Comparison of ENCODE assay signal across 8 cellular contexts in genomic region chr6:30740993-30741784, GRCh38. TPM values are rescaled to one million over a fixed set of nuclear protein-coding genes. Genes with fewer than 3 reads are reported as not detected.
A peak's percentile ranks its signal among the peaks of the same experiment; 100 is the strongest.
DNase-seq lines count a peak whose midpoint lies in the region; ATAC-seq and TF ChIP-seq lines count a peak whose summit lies in the region.

No MANE protein-coding gene starts in this region.

- H3K27me3 ChIP-seq in CD4-positive, alpha-beta memory T cell (ENCODE audit: insufficient read depth, low read length), result no peaks in the 10 kb centered on the region
- H3K27me3 ChIP-seq in Panc1 (ENCODE audit: control insufficient read depth, insufficient read depth, low read length), result no peaks in the 10 kb centered on the region
- no peaks in the 10 kb centered on the region for H3K27me3 ChIP-seq in effector memory CD4-positive, alpha-beta T cell (replicated peaks; ENCODE audit: control insufficient read depth, insufficient read depth, low read length, poor library complexity, severe bottlenecking)
- no peaks in the 10 kb centered on the region for H3K27me3 ChIP-seq in neutrophil

- no peak for ATAC-seq in Panc1

- POLR2A ChIA-PET in CD4-positive, alpha-beta memory T cell (lab: Charles Lee; ENCODE audit: partially characterized antibody), result interaction anchor here (0.7 to 3.7 kb wide), 7 partner anchors 11 to 233 kb away, joined by 3 to 19 read pairs (median 5); partner anchors contain the start of genes DHX16, MRPS18B and PPP1R10
- POLR2A ChIA-PET in Panc1 (lab: Charles Lee), result interaction anchor here (0.7 kb wide), 1 partner anchor 453 kb away, joined by 3 read pairs; no protein-coding TSS in a partner anchor

- H3K27ac Mint-ChIP-seq in CD4-positive, alpha-beta memory T cell, result peak overlapping the region; percentile 74 to 92 (median 85)

- H3K27ac ChIP-seq in CD4-positive, alpha-beta memory T cell (ENCODE audit: low read depth, low read length), result peak overlapping the region; percentile 63
- H3K27ac ChIP-seq in Panc1 (ENCODE audit: low read length), result peak overlapping the region; percentile 90
- H3K27ac ChIP-seq in effector memory CD4-positive, alpha-beta T cell (ENCODE audit: insufficient read depth, low read length, poor library complexity, severe bottlenecking), result no peak overlapping the region
- peak overlapping the region; percentile 92 for H3K27ac ChIP-seq in neutrophil

- in situ Hi-C loops in Panc1 (cut with HindIII; ENCODE audit: low pct_unique_long_range_greater_than_20kb, low sequenced_read_pairs), result no loop called here

- no peaks in the 10 kb centered on the region for H3K9me3 ChIP-seq in CD4-positive, alpha-beta memory T cell (ENCODE audit: control insufficient read depth in 1 of 2, low read length in 2 of 2)
- H3K9me3 ChIP-seq in Panc1 (ENCODE audit: control insufficient read depth, insufficient read depth, low read depth, low read length), result no peaks in the 10 kb centered on the region
- no peaks in the 10 kb centered on the region for H3K9me3 ChIP-seq in effector memory CD4-positive, alpha-beta T cell (ENCODE audit: control insufficient read depth, low read length)
- H3K9me3 ChIP-seq in neutrophil, result no peaks in the 10 kb centered on the region

- DNase-seq in CD4-positive, alpha-beta memory T cell, result no peak
- DNase-seq in Panc1 (ENCODE audit: low read depth, low spot score) (no peak), NCI-H82 treated with DMSO at 0.1 percent for 48 hours (lab: John Stamatoyannopoulos, UW; ENCODE audit: unreplicated experiment) (no peak), NCI-H1436 treated with DMSO at 0.1 percent for 48 hours (lab: John Stamatoyannopoulos, UW) (no peak), NCI-H1417 (lab: John Stamatoyannopoulos, UW) (no peak), epidermal melanocyte (ENCODE audit: insufficient read length, low spot score) (no peak)
- no peak for DNase-seq in effector memory CD4-positive, alpha-beta T cell

- no peaks in the 10 kb centered on the region for H3K27me3 Mint-ChIP-seq in CD4-positive, alpha-beta memory T cell

- CTCF ChIA-PET in CD4-positive, alpha-beta memory T cell (lab: Charles Lee; ENCODE audit: partially characterized antibody), result interaction anchor here (0.8 to 4.0 kb wide), 4 partner anchors 11 to 198 kb away, joined by 3 to 27 read pairs (median 3); no protein-coding TSS in a partner anchor
- CTCF ChIA-PET in Panc1 (lab: Charles Lee), result no interaction called here

- peak overlapping the region; percentile 40 to 64 for H3K4me3 ChIP-seq in CD4-positive, alpha-beta memory T cell (ENCODE audit: low read length in 2 of 2)
- H3K4me3 ChIP-seq in Panc1 (ENCODE audit: low read depth in 2 of 2, low read length in 2 of 2) (peak overlapping the region; percentile 81 to 85), neutrophil (ENCODE audit: low read depth in 1 of 2, low read length in 1 of 2) (peak overlapping the region; percentile 89 to 99)
- peak overlapping the region; percentile 83 for H3K4me3 ChIP-seq in effector memory CD4-positive, alpha-beta T cell (ENCODE audit: insufficient read depth, low read depth, low read length, poor library complexity, severe bottlenecking)

- peaks cover 31 to 36% of the 10 kb centered on the region in 2 donors for H3K36me3 Mint-ChIP-seq in CD4-positive, alpha-beta memory T cell

- peaks cover 49 to 83% (median 68%) of the 10 kb centered on the region in 4 donors for H3K4me1 Mint-ChIP-seq in CD4-positive, alpha-beta memory T cell

- no TSS peak for BruUV-seq in Panc1 (replicated peaks; lab: Mats Ljungman, UMichigan)

- intact Hi-C loops in CD4-positive, alpha-beta memory T cell (cut with micrococcal nuclease), result loop anchor here (5.0 kb wide), 1 partner anchor 71 kb away; no protein-coding TSS in a partner anchor
- intact Hi-C loops in Panc1 (cut with micrococcal nuclease; ENCODE audit: unreplicated experiment), result loop anchor here (5.0 kb wide), 1 partner anchor 41 kb away; no protein-coding TSS in a partner anchor

- H3K4me1 ChIP-seq in CD4-positive, alpha-beta memory T cell (ENCODE audit: insufficient read depth, low read length), result peaks cover 68% of the 10 kb centered on the region
- peaks cover 34% of the 10 kb centered on the region for H3K4me1 ChIP-seq in Panc1 (ENCODE audit: control insufficient read depth, insufficient read depth, low read length)
- H3K4me1 ChIP-seq in effector memory CD4-positive, alpha-beta T cell (ENCODE audit: control insufficient read depth, insufficient read depth, low read length, poor library complexity, severe bottlenecking), result peaks cover 36% of the 10 kb centered on the region
- H3K4me1 ChIP-seq in neutrophil (ENCODE audit: control insufficient read depth in 1 of 2, insufficient read depth in 1 of 2, low read depth in 1 of 2, low read length in 1 of 2), result peaks cover 53% of the 10 kb centered on the region in 2 experiments

- H3K4me3 Mint-ChIP-seq in CD4-positive, alpha-beta memory T cell, result peak overlapping the region; percentile 87 to 91 (median 90)

- TF ChIP-seq CTCF in Panc1 (IDR thresholded peaks at IDR 0.05) (no peak), neutrophil (IDR thresholded peaks at IDR 0.05) (no peak)

- peaks cover 16% of the 10 kb centered on the region for H3K36me3 ChIP-seq in CD4-positive, alpha-beta memory T cell (ENCODE audit: insufficient read depth, low read length)
- H3K36me3 ChIP-seq in Panc1 (ENCODE audit: control insufficient read depth, insufficient read depth, low read length) (peaks cover 25% of the 10 kb centered on the region), neutrophil (peaks cover 50% of the 10 kb centered on the region)
- H3K36me3 ChIP-seq in effector memory CD4-positive, alpha-beta T cell (ENCODE audit: control insufficient read depth, insufficient read depth, low read length), result no peaks in the 10 kb centered on the region

- H3K9me3 Mint-ChIP-seq in CD4-positive, alpha-beta memory T cell, result no peaks in the 10 kb centered on the region

RNA-seq across cellular contexts. Expression of gene FLOT1, which starts 1.3 kb away (rescaled TPM):
- 10 to 100 TPM; 75.3 to 78.5 TPM for total RNA-seq in CD4-positive, alpha-beta memory T cell
- 10 to 100 TPM; 74.6 to 82.1 TPM for polyA plus RNA-seq in CD4-positive, alpha-beta memory T cell
- 176 TPM for total RNA-seq in Panc1 (2021; ENCODE audit: unreplicated experiment)
- 221 TPM for polyA plus RNA-seq in Panc1 (2012; ENCODE audit: insufficient read length)

RNA-seq across cellular contexts. Expression of gene IER3, which starts 3.2 kb away (rescaled TPM):
- total RNA-seq in CD4-positive, alpha-beta memory T cell, result 10 to 100 TPM; 11.3 to 11.4 TPM
- polyA plus RNA-seq in CD4-positive, alpha-beta memory T cell, result under 1 TPM; 0.77 to 0.83 TPM
- total RNA-seq in Panc1 (2021; ENCODE audit: unreplicated experiment), result 106 TPM
- polyA plus RNA-seq in Panc1 (2012; ENCODE audit: insufficient read length), result 166 TPM

RNA-seq across cellular contexts. Expression of gene TUBB, which starts 21.0 kb away (rescaled TPM):
- 100 to 1,000 TPM; 285 to 300 TPM for total RNA-seq in CD4-positive, alpha-beta memory T cell
- 100 to 1,000 TPM in 1 of 2 donors, 10 to 100 TPM in 1; 74.8 to 142 TPM for polyA plus RNA-seq in CD4-positive, alpha-beta memory T cell
- total RNA-seq in Panc1 (2021; ENCODE audit: unreplicated experiment), result 853 TPM
- polyA plus RNA-seq in Panc1 (2012; ENCODE audit: insufficient read length), result 1,083 TPM

RNA-seq across cellular contexts. Expression of gene MDC1, which starts 24.1 kb away (rescaled TPM):
- total RNA-seq in CD4-positive, alpha-beta memory T cell, result 10 to 100 TPM; 60.7 to 73.5 TPM
- 1 to 10 TPM in 1 of 2 donors, not detected in 1; 9.8 TPM for polyA plus RNA-seq in CD4-positive, alpha-beta memory T cell
- total RNA-seq in Panc1 (2021; ENCODE audit: unreplicated experiment), result 68.6 TPM
- polyA plus RNA-seq in Panc1 (2012; ENCODE audit: insufficient read length), result 36.0 TPM

RNA-seq across cellular contexts. Expression of gene NRM, which starts 50.4 kb away (rescaled TPM):
- 1 to 10 TPM; 6.4 to 6.6 TPM for total RNA-seq in CD4-positive, alpha-beta memory T cell
- polyA plus RNA-seq in CD4-positive, alpha-beta memory T cell, result 10 to 100 TPM in 1 of 2 donors, 1 to 10 TPM in 1; 9.1 to 15.8 TPM
- 21.9 TPM for total RNA-seq in Panc1 (2021; ENCODE audit: unreplicated experiment)
- polyA plus RNA-seq in Panc1 (2012; ENCODE audit: insufficient read length), result 26.9 TPM
